Comparison of ENCODE assay signal across 2 cellular contexts in genomic region chr9:135502873-135503321, GRCh38.
TF ChIP-seq lines count a peak whose summit lies in the region.

No MANE protein-coding gene starts in this region.

TF ChIP-seq in HCT116, 20 proteins besides CTCF, POLR2A, EP300 and RAD21:
- TF ChIP-seq SRF (IDR thresholded peaks at IDR 0.05; ENCODE audit: low read depth) (no peak), CEBPB (IDR thresholded peaks at IDR 0.05; ENCODE audit: low read depth) (no peak), FOSL1 (IDR thresholded peaks at IDR 0.05; ENCODE audit: low read depth) (no peak), ATF3 (IDR thresholded peaks at IDR 0.05) (no peak), MAX (IDR thresholded peaks at IDR 0.05) (no peak), TCF7L2 (IDR thresholded peaks at IDR 0.05; ENCODE audit: borderline replicate concordance, extremely low read depth, insufficient read depth, insufficient read length) (no peak), JUND (IDR thresholded peaks at IDR 0.05) (no peak)

TF ChIP-seq in K562, 482 proteins besides CTCF, POLR2A, EP300 and RAD21:
- TF ChIP-seq RBFOX2 (IDR thresholded peaks at IDR 0.05; ENCODE audit: low read depth, low read length), result peak; percentile 13; the same call in 1 of the 2 replicates
- TF ChIP-seq HNRNPL (IDR thresholded peaks at IDR 0.05; ENCODE audit: low read depth, low read length), result no peak
TF ChIP-seq in K562: peak in this region for 1.
